11 cellular contexts compared by ENCODE assay signal in genomic region chr12:50979369-50980052, GRCh38. TPM values are rescaled to one million over a fixed set of nuclear protein-coding genes. Genes with fewer than 3 reads are reported as not detected.
DNase-seq lines count a peak whose midpoint lies in the region; ATAC-seq lines count a peak whose summit lies in the region.
"Had no signal": no experiment of that assay in that cellular context is flagged by ENCODE, and none has a peak within 500 bp of the region (broad histone marks: within the 10 kb centered on the region; RNA-seq: fewer than 3 reads in every experiment).

No MANE protein-coding gene starts in this region.

- DNase-seq in activated CD4-positive, alpha-beta T cell treated with anti-CD3 and anti-CD28 coated beads, Interleukin-2, amount 50 U/mL, for 48 hours = peak; percentile 41 to 65
- DNase-seq in stimulated activated CD4-positive, alpha-beta T cell treated with anti-CD3 and anti-CD28 coated beads, Interleukin-12 subunit alpha, Interleukin-12 subunit beta, amount 100 ng/mL, for 4 hours = peak; percentile 20
- DNase-seq in posterior vena cava (ENCODE audit: low spot score) (no peak), HAP-1 (ENCODE audit: low spot score in 2 of 2) (no peak), aorta (no peak)
- DNase-seq: foreskin melanocyte had no signal

- peaks cover 11% of the 10 kb centered on the region for H3K4me1 ChIP-seq in HAP-1
- peaks cover 0 to 4% of the 10 kb centered on the region in 2 donors for H3K4me1 ChIP-seq in aorta (ENCODE audit: control insufficient read depth in 1 of 2, insufficient read depth in 2 of 2, low read length in 2 of 2)
- H3K4me1 ChIP-seq: parathyroid adenoma had no signal

- intact Hi-C loops in posterior vena cava (cut with DNase I) (loop anchor here (5.0 to 10.0 kb wide), 2 partner anchors 42 to 145 kb away; no protein-coding TSS in a partner anchor), aorta (cut with DNase I) (no loop called here)

- H3K4me3 ChIP-seq in HAP-1 (no peak overlapping the region), aorta (ENCODE audit: low read length in 2 of 2) (no peak overlapping the region)

- H3K27ac ChIP-seq in aorta (ENCODE audit: low read depth in 1 of 2, low read length in 2 of 2) = no peak overlapping the region
- H3K27ac ChIP-seq: parathyroid adenoma had no signal

- H3K27me3 ChIP-seq in HAP-1 (ENCODE audit: low read depth) (no peaks in the 10 kb centered on the region), aorta (ENCODE audit: control insufficient read depth in 1 of 2, insufficient read depth in 2 of 2, low read length in 1 of 2) (no peaks in the 10 kb centered on the region)

- ATAC-seq in GM18517 (IDR thresholded peaks at IDR 0.05; ENCODE audit: unreplicated experiment) (peak; percentile 95), GM21447 (IDR thresholded peaks at IDR 0.05; ENCODE audit: unreplicated experiment) (peak; percentile 90), aorta (ENCODE audit: low FRiP score) (no peak)
- ATAC-seq: WTC11 had no signal

- H3K9me3 ChIP-seq in HAP-1 = no peaks in the 10 kb centered on the region
- no peaks in the 10 kb centered on the region for H3K9me3 ChIP-seq in aorta (ENCODE audit: control insufficient read depth, low read length)

- in situ Hi-C loops in HAP-1 (cut with MboI; ENCODE audit: low sequenced_read_pairs) = no loop called here

- whole genome bisulfite sequencing in aorta, 2 donors = 82 to 83% methylated on average over 6 of the region's 6 CpGs

- H3K36me3 ChIP-seq in HAP-1 (replicated peaks) (0 out of 2 replicates have a peak, but pooled peaks cover 6% of the 10 kb centered on the region), aorta (ENCODE audit: control insufficient read depth in 1 of 2, insufficient read depth in 2 of 2, low read length in 1 of 2) (no peaks in the 10 kb centered on the region)

RNA-seq across cellular contexts. Expression of gene HIGD1C, which starts 27.2 kb away (rescaled TPM):
- total RNA-seq in posterior vena cava = not detected
- total RNA-seq in aorta = not detected
- polyA plus RNA-seq in aorta = not detected
- total RNA-seq: lower leg skin, WTC11 had no signal

RNA-seq across cellular contexts. Expression of gene SLC11A2, which starts 46.7 kb away (rescaled TPM):
- total RNA-seq in posterior vena cava = 10 to 100 TPM; 55.1 to 58.7 TPM
- 10 to 100 TPM; 71.9 to 97.2 TPM for total RNA-seq in aorta
- polyA plus RNA-seq in aorta = 10 to 100 TPM; 11.1 to 20.6 TPM

Comparison
In these comparisons a context has a peak if more than half of its experiments do, and no peak if none do; other contexts are left out.
1. DNase-seq: peak in activated CD4-positive, alpha-beta T cell treated with anti-CD3 and anti-CD28 coated beads, Interleukin-2, amount 50 U/mL, for 48 hours (2 of 2) and stimulated activated CD4-positive, alpha-beta T cell treated with anti-CD3 and anti-CD28 coated beads, Interleukin-12 subunit alpha, Interleukin-12 subunit beta, amount 100 ng/mL, for 4 hours (single experiment); none in posterior vena cava (single experiment), HAP-1 (0 of 2) and aorta (0 of 2).
2. intact Hi-C loops: an anchor here in posterior vena cava (5.0 to 10.0 kb wide); none called in aorta.